ENCODE assay signal across 1 cellular context in the genomic region with DNA sequence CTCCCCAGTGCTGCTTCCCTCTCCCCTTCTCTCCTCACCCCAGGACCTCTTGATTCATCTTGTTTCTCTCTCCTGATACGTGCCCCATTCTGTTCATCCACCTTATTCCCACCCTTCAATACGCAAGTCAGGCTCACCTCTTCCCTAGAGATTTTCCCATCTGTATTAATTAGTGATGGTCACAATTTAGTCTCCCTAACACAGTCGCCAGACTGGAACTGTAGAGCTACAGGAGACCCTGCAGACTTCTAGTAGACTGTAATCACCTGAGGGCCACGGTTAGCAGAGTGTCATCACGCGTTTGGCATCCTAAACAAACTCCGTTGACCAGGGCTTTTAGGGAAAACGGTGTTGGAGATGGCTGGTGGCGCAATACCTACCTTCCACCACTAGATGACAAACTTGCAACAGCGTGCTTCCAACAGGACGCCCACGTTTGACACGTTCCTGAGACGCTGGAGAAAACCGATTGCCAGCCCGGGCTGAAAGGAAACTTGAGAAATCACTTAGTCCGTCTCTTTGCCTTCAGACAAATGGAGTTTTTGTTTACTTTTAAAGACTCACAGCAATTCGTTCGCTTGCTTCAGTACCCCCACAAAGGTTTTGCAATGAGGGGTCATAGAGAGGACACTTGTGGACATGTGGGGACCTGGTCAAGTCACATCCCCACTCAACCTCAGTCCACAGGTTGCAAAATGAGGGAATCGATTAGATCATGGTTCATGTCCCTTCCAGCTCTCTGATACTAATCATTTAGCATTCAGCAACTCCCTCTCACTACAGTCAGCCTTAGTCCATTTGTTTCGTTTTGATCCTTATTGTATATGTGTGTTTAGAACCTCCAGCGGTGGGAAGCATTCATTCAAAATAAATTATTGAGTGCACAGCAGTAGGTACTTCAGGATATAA.
TF ChIP-seq lines count a peak whose summit lies in the region.

No MANE protein-coding gene starts in this region.

TF ChIP-seq in HepG2, 621 proteins besides CTCF, POLR2A, EP300 and RAD21 (continued from another document and continues in another):
- TF ChIP-seq, protein P1, sequence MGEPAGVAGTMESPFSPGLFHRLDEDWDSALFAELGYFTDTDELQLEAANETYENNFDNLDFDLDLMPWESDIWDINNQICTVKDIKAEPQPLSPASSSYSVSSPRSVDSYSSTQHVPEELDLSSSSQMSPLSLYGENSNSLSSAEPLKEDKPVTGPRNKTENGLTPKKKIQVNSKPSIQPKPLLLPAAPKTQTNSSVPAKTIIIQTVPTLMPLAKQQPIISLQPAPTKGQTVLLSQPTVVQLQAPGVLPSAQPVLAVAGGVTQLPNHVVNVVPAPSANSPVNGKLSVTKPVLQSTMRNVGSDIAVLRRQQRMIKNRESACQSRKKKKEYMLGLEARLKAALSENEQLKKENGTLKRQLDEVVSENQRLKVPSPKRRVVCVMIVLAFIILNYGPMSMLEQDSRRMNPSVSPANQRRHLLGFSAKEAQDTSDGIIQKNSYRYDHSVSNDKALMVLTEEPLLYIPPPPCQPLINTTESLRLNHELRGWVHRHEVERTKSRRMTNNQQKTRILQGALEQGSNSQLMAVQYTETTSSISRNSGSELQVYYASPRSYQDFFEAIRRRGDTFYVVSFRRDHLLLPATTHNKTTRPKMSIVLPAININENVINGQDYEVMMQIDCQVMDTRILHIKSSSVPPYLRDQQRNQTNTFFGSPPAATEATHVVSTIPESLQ (CRISPR knock-in tag; conservative IDR thresholded peaks at IDR 0.05): 0 out of 2 replicates have a peak, but pooled peaks have one; percentile 63
- TF ChIP-seq RFX5 (IDR thresholded peaks at IDR 0.05; ENCODE audit: low read depth, low read length) (no peak), SRF (IDR thresholded peaks at IDR 0.05; ENCODE audit: low read depth, low read length) (peak; percentile 12; the same call in 1 of the 2 replicates), SMYD3 (CRISPR knock-in tag; IDR thresholded peaks at IDR 0.05) (peak; percentile 80), ELF4 (CRISPR knock-in tag; IDR thresholded peaks at IDR 0.05; ENCODE audit: borderline replicate concordance) (no peak), REPIN1 (CRISPR knock-in tag; IDR thresholded peaks at IDR 0.05; ENCODE audit: borderline replicate concordance, low read depth) (peak; percentile 76), ISL2 (CRISPR knock-in tag; IDR thresholded peaks at IDR 0.05) (0 out of 2 replicates have a peak, but pooled peaks have one; percentile 30), TOE1 (CRISPR knock-in tag; IDR thresholded peaks at IDR 0.05) (0 out of 2 replicates have a peak, but pooled peaks have one; percentile 74), ZNF263 (CRISPR knock-in tag; IDR thresholded peaks at IDR 0.05) (0 out of 2 replicates have a peak, but pooled peaks have one; percentile 34), E2F2 (CRISPR knock-in tag; IDR thresholded peaks at IDR 0.05; ENCODE audit: borderline replicate concordance) (no peak), TFDP2 (CRISPR knock-in tag; IDR thresholded peaks at IDR 0.05) (no peak), ZKSCAN5 (CRISPR knock-in tag; IDR thresholded peaks at IDR 0.05) (no peak), MEF2D (CRISPR knock-in tag; IDR thresholded peaks at IDR 0.05) (peak; percentile 47; the same call in 1 of the 2 replicates), FOSL1 (CRISPR knock-in tag; IDR thresholded peaks at IDR 0.05; ENCODE audit: borderline replicate concordance) (no peak), HHEX (CRISPR knock-in tag; IDR thresholded peaks at IDR 0.05) (no peak), PRPF4 (IDR thresholded peaks at IDR 0.05; ENCODE audit: low read depth, low read length, poor library complexity, severe bottlenecking) (no peak), KDM4B (CRISPR knock-in tag; IDR thresholded peaks at IDR 0.05) (0 out of 2 replicates have a peak, but pooled peaks have one; percentile 73), STAG1 (CRISPR knock-in tag; IDR thresholded peaks at IDR 0.05) (peak; percentile 99), ATRX (CRISPR knock-in tag; IDR thresholded peaks at IDR 0.05; ENCODE audit: borderline replicate concordance) (no peak), ZNF367 (CRISPR knock-in tag; IDR thresholded peaks at IDR 0.05; ENCODE audit: borderline replicate concordance) (no peak), ZNF510 (CRISPR knock-in tag; IDR thresholded peaks at IDR 0.05; ENCODE audit: low read depth) (no peak), ZNF792 (CRISPR knock-in tag; IDR thresholded peaks at IDR 0.05) (0 out of 2 replicates have a peak, but pooled peaks have one; percentile 58), FLYWCH1 (CRISPR knock-in tag; IDR thresholded peaks at IDR 0.05) (no peak), PHB2 (IDR thresholded peaks at IDR 0.05; ENCODE audit: partially characterized antibody) (no peak), ZNF713 (CRISPR knock-in tag; IDR thresholded peaks at IDR 0.05) (no peak), ARID4A (CRISPR knock-in tag; IDR thresholded peaks at IDR 0.05; ENCODE audit: borderline replicate concordance) (peak; percentile 32; the same call in 1 of the 2 replicates), FOXC1 (CRISPR knock-in tag; IDR thresholded peaks at IDR 0.05; ENCODE audit: borderline replicate concordance) (peak; percentile 80; the same call in 1 of the 2 replicates), BRD4 (CRISPR knock-in tag; IDR thresholded peaks at IDR 0.05) (no peak), HMGXB4 (CRISPR knock-in tag; IDR thresholded peaks at IDR 0.05; ENCODE audit: borderline replicate concordance in 1 of 2, low read depth in 1 of 2) (peak; percentile 52 to 84; a peak in 3 of 4 replicates), ZNF260 (CRISPR knock-in tag; IDR thresholded peaks at IDR 0.05; ENCODE audit: borderline replicate concordance, low read depth) (no peak)
- TF ChIP-seq, protein P2, sequence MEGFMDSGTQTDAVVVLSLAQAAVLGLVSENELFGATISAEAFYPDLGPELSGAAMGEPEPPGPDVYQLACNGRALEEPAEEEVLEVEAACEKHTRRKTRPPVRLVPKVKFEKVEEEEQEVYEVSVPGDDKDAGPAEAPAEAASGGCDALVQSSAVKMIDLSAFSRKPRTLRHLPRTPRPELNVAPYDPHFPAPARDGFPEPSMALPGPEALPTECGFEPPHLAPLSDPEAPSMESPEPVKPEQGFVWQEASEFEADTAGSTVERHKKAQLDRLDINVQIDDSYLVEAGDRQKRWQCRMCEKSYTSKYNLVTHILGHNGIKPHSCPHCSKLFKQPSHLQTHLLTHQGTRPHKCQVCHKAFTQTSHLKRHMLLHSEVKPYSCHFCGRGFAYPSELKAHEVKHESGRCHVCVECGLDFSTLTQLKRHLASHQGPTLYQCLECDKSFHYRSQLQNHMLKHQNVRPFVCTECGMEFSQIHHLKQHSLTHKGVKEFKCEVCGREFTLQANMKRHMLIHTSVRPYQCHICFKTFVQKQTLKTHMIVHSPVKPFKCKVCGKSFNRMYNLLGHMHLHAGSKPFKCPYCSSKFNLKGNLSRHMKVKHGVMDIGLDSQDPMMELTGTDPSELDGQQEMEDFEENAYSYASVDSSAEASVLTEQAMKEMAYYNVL (CRISPR knock-in tag; IDR thresholded peaks at IDR 0.05; ENCODE audit: borderline replicate concordance): 0 out of 2 replicates have a peak, but pooled peaks have one; percentile 44
- TF ChIP-seq, protein P3, sequence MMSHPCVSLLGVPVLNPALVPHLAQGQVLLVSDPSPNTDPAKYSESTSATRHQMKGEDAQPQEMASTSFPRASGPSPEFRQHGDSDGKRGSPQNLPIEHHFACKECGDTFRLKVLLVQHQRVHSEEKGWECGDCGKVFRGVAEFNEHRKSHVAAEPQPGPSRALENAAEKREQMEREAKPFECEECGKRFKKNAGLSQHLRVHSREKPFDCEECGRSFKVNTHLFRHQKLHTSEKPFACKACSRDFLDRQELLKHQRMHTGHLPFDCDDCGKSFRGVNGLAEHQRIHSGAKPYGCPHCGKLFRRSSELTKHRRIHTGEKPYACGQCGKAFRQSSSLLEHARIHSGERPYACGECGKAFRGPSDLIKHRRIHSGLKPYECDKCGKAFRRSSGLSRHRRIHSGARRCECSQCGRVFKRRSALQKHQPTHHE (CRISPR knock-in tag; IDR thresholded peaks at IDR 0.05; ENCODE audit: borderline replicate concordance): no peak
- TF ChIP-seq, protein P4, sequence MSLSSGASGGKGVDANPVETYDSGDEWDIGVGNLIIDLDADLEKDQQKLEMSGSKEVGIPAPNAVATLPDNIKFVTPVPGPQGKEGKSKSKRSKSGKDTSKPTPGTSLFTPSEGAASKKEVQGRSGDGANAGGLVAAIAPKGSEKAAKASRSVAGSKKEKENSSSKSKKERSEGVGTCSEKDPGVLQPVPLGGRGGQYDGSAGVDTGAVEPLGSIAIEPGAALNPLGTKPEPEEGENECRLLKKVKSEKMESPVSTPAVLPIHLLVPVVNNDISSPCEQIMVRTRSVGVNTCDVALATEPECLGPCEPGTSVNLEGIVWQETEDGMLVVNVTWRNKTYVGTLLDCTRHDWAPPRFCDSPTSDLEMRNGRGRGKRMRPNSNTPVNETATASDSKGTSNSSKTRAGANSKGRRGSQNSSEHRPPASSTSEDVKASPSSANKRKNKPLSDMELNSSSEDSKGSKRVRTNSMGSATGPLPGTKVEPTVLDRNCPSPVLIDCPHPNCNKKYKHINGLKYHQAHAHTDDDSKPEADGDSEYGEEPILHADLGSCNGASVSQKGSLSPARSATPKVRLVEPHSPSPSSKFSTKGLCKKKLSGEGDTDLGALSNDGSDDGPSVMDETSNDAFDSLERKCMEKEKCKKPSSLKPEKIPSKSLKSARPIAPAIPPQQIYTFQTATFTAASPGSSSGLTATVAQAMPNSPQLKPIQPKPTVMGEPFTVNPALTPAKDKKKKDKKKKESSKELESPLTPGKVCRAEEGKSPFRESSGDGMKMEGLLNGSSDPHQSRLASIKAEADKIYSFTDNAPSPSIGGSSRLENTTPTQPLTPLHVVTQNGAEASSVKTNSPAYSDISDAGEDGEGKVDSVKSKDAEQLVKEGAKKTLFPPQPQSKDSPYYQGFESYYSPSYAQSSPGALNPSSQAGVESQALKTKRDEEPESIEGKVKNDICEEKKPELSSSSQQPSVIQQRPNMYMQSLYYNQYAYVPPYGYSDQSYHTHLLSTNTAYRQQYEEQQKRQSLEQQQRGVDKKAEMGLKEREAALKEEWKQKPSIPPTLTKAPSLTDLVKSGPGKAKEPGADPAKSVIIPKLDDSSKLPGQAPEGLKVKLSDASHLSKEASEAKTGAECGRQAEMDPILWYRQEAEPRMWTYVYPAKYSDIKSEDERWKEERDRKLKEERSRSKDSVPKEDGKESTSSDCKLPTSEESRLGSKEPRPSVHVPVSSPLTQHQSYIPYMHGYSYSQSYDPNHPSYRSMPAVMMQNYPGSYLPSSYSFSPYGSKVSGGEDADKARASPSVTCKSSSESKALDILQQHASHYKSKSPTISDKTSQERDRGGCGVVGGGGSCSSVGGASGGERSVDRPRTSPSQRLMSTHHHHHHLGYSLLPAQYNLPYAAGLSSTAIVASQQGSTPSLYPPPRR (CRISPR knock-in tag; IDR thresholded peaks at IDR 0.05; ENCODE audit: borderline replicate concordance): no peak
